34 cellular contexts compared by ENCODE assay signal in the genomic region with DNA sequence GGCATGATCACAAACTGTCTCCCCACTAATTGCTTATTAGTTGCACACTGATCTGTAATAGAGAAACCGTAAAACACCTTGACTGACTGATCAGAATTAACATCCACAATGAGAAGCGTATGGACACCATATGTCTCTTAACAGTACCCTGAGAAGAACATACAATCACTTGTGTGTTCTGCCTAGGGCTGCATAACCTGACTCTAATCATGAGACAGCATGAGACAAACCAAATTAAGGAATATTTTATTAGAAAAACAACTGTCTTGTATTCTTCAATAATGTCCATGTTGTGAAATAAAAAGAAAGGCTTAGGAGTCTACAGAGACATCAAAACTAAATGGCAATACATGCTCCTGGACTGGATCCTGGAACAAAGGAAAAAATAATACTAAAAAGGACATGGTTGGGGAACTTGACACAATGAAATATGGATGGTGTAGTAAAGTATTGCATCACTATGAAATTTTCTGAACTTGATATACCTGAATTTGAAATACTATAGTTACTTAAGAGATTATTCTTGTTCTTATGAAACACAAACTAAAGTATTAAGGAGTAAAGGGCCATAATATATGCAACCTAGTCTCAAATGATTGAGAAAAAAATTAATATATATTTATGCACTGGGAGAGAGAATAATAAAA.
"Had no signal": no experiment of that assay in that cellular context is flagged by ENCODE, and none has a peak within 500 bp of the region (broad histone marks: within the 10 kb centered on the region; RNA-seq: fewer than 3 reads in every experiment).

No MANE protein-coding gene starts in this region.

- H3K27me3 ChIP-seq: brain microvascular endothelial cell, Peyer's patch, SJSA1 had no signal

- H3K36me3 ChIP-seq: brain microvascular endothelial cell, Peyer's patch, SJSA1, WERI-Rb-1 had no signal

- H3K4me1 ChIP-seq: Peyer's patch, SJSA1 had no signal

- H3K27ac ChIP-seq: brain microvascular endothelial cell, Peyer's patch, SJSA1, WERI-Rb-1 had no signal

- H3K9me3 ChIP-seq: Peyer's patch, SJSA1 had no signal

- H3K4me3 ChIP-seq: Peyer's patch, SJSA1 had no signal

- DNase-seq: activated CD4-positive, alpha-beta memory T cell treated with anti-CD3 and anti-CD28 coated beads, Interleukin-2, amount 10 ng/mL, durations not matched to agents 7 days and 5 days; activated CD4-positive, alpha-beta T cell treated with anti-CD3 and anti-CD28 coated beads for 1 hour; activated CD4-positive, alpha-beta T cell treated with anti-CD3 and anti-CD28 coated beads for 48 hours; activated CD4-positive, CD25-positive, alpha-beta regulatory T cell; activated CD8-positive, alpha-beta memory T cell treated with anti-CD3 and anti-CD28 coated beads for 24 hours; activated CD8-positive, alpha-beta memory T cell treated with anti-CD3 and anti-CD28 coated beads, Interleukin-2, amount 10 ng/mL, durations not matched to agents 7 days and 5 days; activated CD8-positive, alpha-beta memory T cell treated with anti-CD3 and anti-CD28 coated beads, Interleukin-2, amount 50 U/mL, for 48 hours; activated effector memory CD4-positive, alpha-beta T cell treated with Interleukin-2 at 50 U/mL for 16 hours; activated naive CD4-positive, alpha-beta T cell treated with anti-CD3 and anti-CD28 coated beads, Interleukin-2, amount 10 ng/mL, durations not matched to agents 7 days and 5 days; activated naive CD8-positive, alpha-beta T cell treated with anti-CD3 and anti-CD28 coated beads, Interleukin-2, amount 50 U/mL, for 24 hours; activated T-cell treated with anti-CD3 and anti-CD28 coated beads, Interleukin-2, amount 50 U/mL, for 48 hours; amniotic stem cell; aorta; brain microvascular endothelial cell; central memory CD4-positive, alpha-beta T cell; KG1; MM.1S; MV-4-11; NCI-H1092; NCI-H146; NCI-H187; NCI-H2029 treated with DMSO at 0.1 percent for 48 hours; NCI-H2107; NCI-H226; NCI-H446 treated with DMSO at 0.1 percent for 48 hours; NCI-H526; NCI-H774; PC-3; Peyer's patch; RPMI8226; SHP77 treated with DMSO at 0.1 percent for 48 hours; T1000; WERI-Rb-1 had no signal

- ATAC-seq: activated CD8-positive, alpha-beta memory T cell treated with anti-CD3 and anti-CD28 coated beads, Interleukin-2, amount 10 ng/mL, durations not matched to agents 7 days and 5 days; activated naive CD8-positive, alpha-beta T cell treated with anti-CD3 and anti-CD28 coated beads, Interleukin-2, amount 50 U/mL, for 24 hours; PC-3 had no signal
